In the genomic region with DNA sequence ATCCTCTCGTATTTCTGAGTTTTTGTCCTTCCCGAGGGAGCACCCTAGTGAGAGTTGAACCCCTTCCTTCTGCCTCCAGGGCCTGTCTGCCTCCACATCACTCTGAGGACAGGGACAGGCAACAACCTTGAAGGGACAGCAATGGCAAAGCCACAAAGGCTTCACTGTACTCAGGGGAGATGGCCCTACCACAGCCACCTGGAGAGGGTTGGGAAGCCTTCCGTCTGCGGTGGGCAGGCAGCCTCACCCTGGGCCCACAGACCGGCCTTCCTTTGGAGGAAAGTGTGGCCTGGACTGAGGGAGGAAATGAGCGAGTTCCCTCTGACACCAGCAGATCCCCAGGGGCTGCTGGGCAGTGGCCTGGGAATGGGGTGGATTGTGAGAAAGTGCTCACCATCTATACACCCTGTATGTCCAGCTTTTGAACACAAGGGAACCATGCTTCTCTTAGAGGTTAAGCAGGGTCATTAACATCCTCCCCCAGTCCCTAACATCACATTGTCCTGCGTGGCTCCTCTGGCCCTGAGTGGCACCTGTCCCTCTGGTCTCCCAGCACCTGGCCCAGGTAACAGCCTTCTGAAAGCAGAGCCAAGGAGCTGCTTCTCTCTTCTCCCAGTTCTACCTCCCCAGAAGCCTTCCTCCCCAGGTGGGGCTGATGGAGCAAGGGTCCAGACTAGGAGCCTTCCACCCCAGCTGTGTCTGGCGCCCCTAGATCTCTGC, we compare ENCODE assay signal across 25 cellular contexts.
"Had no signal": no experiment of that assay in that cellular context is flagged by ENCODE, and none has a peak within 500 bp of the region (broad histone marks: within the 10 kb centered on the region; RNA-seq: fewer than 3 reads in every experiment).

No MANE protein-coding gene starts in this region.

- H3K27me3 Mint-ChIP-seq: stimulated activated naive B cell treated with anti-CD40 and anti-IgM and Interleukin-4, amounts not matched to agents 10 μg/mL and 1 μg/mL and 100 μg/mL, for 72 hours; type B pancreatic cell had no signal

- H3K27ac ChIP-seq: dorsolateral prefrontal cortex, epithelial cell of prostate, foreskin keratinocyte, lower lobe of right lung, ovary, psoas muscle, skin epidermis, spleen, stomach, testis, tibial artery had no signal

- H3K4me1 ChIP-seq: foreskin keratinocyte had no signal

- H3K27me3 ChIP-seq: dorsolateral prefrontal cortex, foreskin keratinocyte, ovary, spleen, stomach, testis, tibial artery had no signal

- H3K4me3 ChIP-seq: dorsolateral prefrontal cortex, lower lobe of right lung, ovary, psoas muscle, skin epidermis, spleen, stomach, testis, tibial artery had no signal

- ATAC-seq: esophagus mucosa; foreskin keratinocyte; left ventricle myocardium superior; natural killer cell; psoas muscle; right cardiac atrium; stimulated activated naive B cell treated with anti-CD40 and anti-IgM and Interleukin-4, amounts not matched to agents 10 μg/mL and 1 μg/mL and 100 μg/mL, for 72 hours had no signal

- H3K27ac Mint-ChIP-seq: endodermal cell; stimulated activated naive B cell treated with anti-CD40 and anti-IgM and Interleukin-4, amounts not matched to agents 10 μg/mL and 1 μg/mL and 100 μg/mL, for 72 hours; type B pancreatic cell had no signal

- H3K36me3 Mint-ChIP-seq: natural killer cell had no signal

- DNase-seq: dorsolateral prefrontal cortex; effector CD4-positive, alpha-beta T cell; endodermal cell; foreskin keratinocyte; glutamatergic neuron; hypothalamus; immature natural killer cell; left ventricle myocardium superior; lower lobe of right lung; natural killer cell; occipital lobe; psoas muscle; right cardiac atrium; spleen; stimulated activated CD4-positive, alpha-beta T cell treated with anti-CD3 and anti-CD28 coated beads, Interleukin-4, amount 100 ng/mL, for 4 hours; stimulated activated naive B cell treated with anti-CD40 and anti-IgM and Interleukin-4, amounts not matched to agents 10 μg/mL and 1 μg/mL and 100 μg/mL, for 72 hours; stomach; substantia nigra; testis had no signal

- H3K36me3 ChIP-seq: ovary had no signal

- H3K4me3 Mint-ChIP-seq: endodermal cell; immature natural killer cell; natural killer cell; stimulated activated naive B cell treated with anti-CD40 and anti-IgM and Interleukin-4, amounts not matched to agents 10 μg/mL and 1 μg/mL and 100 μg/mL, for 72 hours; type B pancreatic cell had no signal

- H3K9me3 Mint-ChIP-seq: endodermal cell; immature natural killer cell; natural killer cell; stimulated activated naive B cell treated with anti-CD40 and anti-IgM and Interleukin-4, amounts not matched to agents 10 μg/mL and 1 μg/mL and 100 μg/mL, for 72 hours; type B pancreatic cell had no signal

- H3K9me3 ChIP-seq: lower lobe of right lung, ovary, psoas muscle, spleen, stomach, testis, tibial artery had no signal
